8 cellular contexts compared by ENCODE assay signal in genomic region chr19:45952691-45953505, GRCh38. TPM values are rescaled to one million over a fixed set of nuclear protein-coding genes. Genes with fewer than 3 reads are reported as not detected.
DNase-seq lines count a peak whose midpoint lies in the region; ATAC-seq and TF ChIP-seq lines count a peak whose summit lies in the region.

No MANE protein-coding gene starts in this region.

- WGBS in psoas muscle, 3 donors, result 5 to 14% (median 9%) methylated on average over 41 to 43 of the region's 43 CpGs

- H3K4me3 ChIP-seq in psoas muscle, result peak overlapping the region; percentile 22

- no peak overlapping the region for H3K27ac ChIP-seq in foreskin keratinocyte
- no peak overlapping the region for H3K27ac ChIP-seq in psoas muscle

- H3K9me3 ChIP-seq in psoas muscle, result no peaks in the 10 kb centered on the region

- peak; percentile 87 for DNase-seq in ELF-1 (ENCODE audit: low read depth, low spot score)
- DNase-seq in NCI-H146 (lab: John Stamatoyannopoulos, UW), result peak; percentile 98
- peak; percentile 24 for DNase-seq in activated T-cell treated with anti-CD3 and anti-CD28 coated beads for 48 hours (ENCODE audit: low read depth)
- peak in 1 of 2 donors; percentile 27 for DNase-seq in foreskin keratinocyte
- peak; percentile 47 to 65 for DNase-seq in psoas muscle
- DNase-seq in cerebellum (ENCODE audit: low spot score), result no peak
- no peak for DNase-seq in dedifferentiated amniotic fluid mesenchymal stem cell (ENCODE audit: extremely low spot score)

- H3K4me1 ChIP-seq in foreskin keratinocyte, result no peaks in the 10 kb centered on the region
- H3K4me1 ChIP-seq in psoas muscle, result no peaks in the 10 kb centered on the region

- no peaks in the 10 kb centered on the region for H3K36me3 ChIP-seq in psoas muscle (ENCODE audit: insufficient read depth in 1 of 2, low read depth in 1 of 2)

- no peak for TF ChIP-seq CTCF in foreskin keratinocyte (conservative IDR thresholded peaks at IDR 0.05)
- TF ChIP-seq CTCF in psoas muscle (IDR thresholded peaks at IDR 0.05), result no peak

- ATAC-seq in foreskin keratinocyte, result peak; percentile 56
- ATAC-seq in psoas muscle, result peak; percentile 42 to 62 (median 60)
- no peak for ATAC-seq in GM21529 (IDR thresholded peaks at IDR 0.05; ENCODE audit: unreplicated experiment)

- H3K27me3 ChIP-seq in foreskin keratinocyte (peaks cover 11% of the 10 kb centered on the region), psoas muscle (ENCODE audit: insufficient read depth in 3 of 3, low read length in 2 of 3) (peaks cover 0 to 51% (median 3%) of the 10 kb centered on the region in 3 donors)

- intact Hi-C loops in psoas muscle (cut with DNase I), result no loop called here

RNA-seq across cellular contexts. Expression of gene NOVA2, which starts 20.8 kb away (rescaled TPM):
- total RNA-seq in foreskin keratinocyte (not detected in 2 replicates), psoas muscle (1 to 10 TPM; 1.6 to 4.3 (median 2.7) TPM), cerebellum (17.5 TPM)
- polyA plus RNA-seq in foreskin keratinocyte (under 0.01 TPM in 1 of 2 replicates, not detected in the other), psoas muscle (under 1 TPM; 0.27 to 0.98 (median 0.60) TPM)

RNA-seq across cellular contexts. Expression of gene NANOS2, which starts 38.3 kb away (rescaled TPM):
- total RNA-seq in foreskin keratinocyte, result not detected in 2 replicates
- not detected in 2 replicates for polyA plus RNA-seq in foreskin keratinocyte
- total RNA-seq in psoas muscle, result not detected
- polyA plus RNA-seq in psoas muscle, result not detected
- not detected for total RNA-seq in cerebellum

RNA-seq across cellular contexts. Expression of gene CCDC61, which starts 42.4 kb away (rescaled TPM):
- 9.8 and 12.3 TPM in 2 replicates for total RNA-seq in foreskin keratinocyte
- polyA plus RNA-seq in foreskin keratinocyte, result 16.2 and 16.7 TPM in 2 replicates
- 1 to 10 TPM; 4.9 to 6.2 (median 5.5) TPM for total RNA-seq in psoas muscle
- 1 to 10 TPM; 2.9 to 5.3 (median 4.0) TPM for polyA plus RNA-seq in psoas muscle
- 5.5 TPM for total RNA-seq in cerebellum

RNA-seq across cellular contexts. Expression of gene MYPOP, which starts 50.5 kb away (rescaled TPM):
- total RNA-seq in foreskin keratinocyte (3.6 and 4.4 TPM in 2 replicates), psoas muscle (10 to 100 TPM; 11.3 to 14.8 (median 13.1) TPM), cerebellum (1.5 TPM)
- polyA plus RNA-seq in foreskin keratinocyte (7.1 and 8.1 TPM in 2 replicates), psoas muscle (10 to 100 TPM; 10.6 to 20.7 (median 11.0) TPM)

Comparison
In these comparisons a context has a peak if more than half of its experiments do, and no peak if none do; other contexts are left out.
1. DNase-seq: peak in ELF-1 (single experiment), NCI-H146 (single experiment), activated T-cell treated with anti-CD3 and anti-CD28 coated beads for 48 hours (single experiment) and psoas muscle (2 of 2); none in cerebellum (single experiment) and dedifferentiated amniotic fluid mesenchymal stem cell (single experiment).